26 cellular contexts compared by ENCODE assay signal in the genomic region with DNA sequence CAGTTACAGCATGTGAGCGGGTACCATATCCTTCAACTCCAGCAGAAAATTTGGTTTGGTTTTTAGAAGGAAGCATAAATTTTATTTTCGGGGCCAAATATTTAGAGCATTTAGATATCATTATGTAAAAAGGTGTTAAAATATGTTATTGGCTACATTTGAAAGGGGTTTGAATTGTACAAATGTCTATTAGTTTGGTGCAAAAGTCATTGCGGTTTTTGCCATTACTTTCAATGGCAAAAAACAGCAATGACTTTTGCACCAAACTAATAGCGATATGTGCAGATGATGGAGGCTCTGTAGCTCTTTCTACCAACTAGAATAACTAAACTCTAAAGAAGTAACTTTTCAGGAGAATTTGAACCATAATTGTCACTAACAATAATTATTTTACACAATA.
"Had no signal": no experiment of that assay in that cellular context is flagged by ENCODE, and none has a peak within 500 bp of the region (broad histone marks: within the 10 kb centered on the region; RNA-seq: fewer than 3 reads in every experiment).

No MANE protein-coding gene starts in this region.

- DNase-seq: colonic mucosa; cortex of kidney; dermis blood vessel endothelial cell; dorsolateral prefrontal cortex; effector CD4-positive, alpha-beta T cell; effector CD8-positive, alpha-beta T cell; effector memory CD4-positive, alpha-beta T cell; effector memory CD8-positive, alpha-beta T cell; endodermal cell; erythroblast; esophagus squamous epithelium; foreskin fibroblast; foreskin keratinocyte; foreskin melanocyte; gastrocnemius medialis; glutamatergic neuron; head of caudate nucleus; heart left ventricle; heart right ventricle had no signal

- FAIRE-seq: endometrium, endothelial cell of umbilical vein had no signal

- H3K27me3 ChIP-seq: colonic mucosa, dorsolateral prefrontal cortex, esophagus muscularis mucosa, esophagus squamous epithelium, foreskin keratinocyte, gastrocnemius medialis, gastroesophageal sphincter, heart left ventricle, heart right ventricle had no signal

- H3K27ac ChIP-seq: colonic mucosa, coronary artery, dorsolateral prefrontal cortex, epithelial cell of prostate, esophagus muscularis mucosa, esophagus squamous epithelium, foreskin keratinocyte, gastrocnemius medialis, gastroesophageal sphincter, heart left ventricle, heart right ventricle had no signal

- ATAC-seq: effector memory CD8-positive, alpha-beta T cell; esophagus mucosa; foreskin keratinocyte; gastrocnemius medialis; gastroesophageal sphincter; heart left ventricle; heart right ventricle had no signal

- H3K4me3 ChIP-seq: colonic mucosa, coronary artery, dorsolateral prefrontal cortex, esophagus muscularis mucosa, esophagus squamous epithelium, gastrocnemius medialis, gastroesophageal sphincter, heart left ventricle, heart right ventricle had no signal

- H3K9me3 ChIP-seq: colonic mucosa, esophagus muscularis mucosa, esophagus squamous epithelium, gastrocnemius medialis, gastroesophageal sphincter had no signal

- H3K36me3 ChIP-seq: colonic mucosa, esophagus muscularis mucosa, esophagus squamous epithelium, gastrocnemius medialis, gastroesophageal sphincter, heart left ventricle, heart right ventricle had no signal

- H3K4me1 ChIP-seq: colonic mucosa, esophagus muscularis mucosa, esophagus squamous epithelium, foreskin keratinocyte, gastrocnemius medialis, gastroesophageal sphincter, heart left ventricle, heart right ventricle had no signal
